16 cellular contexts compared by ENCODE assay signal in the genomic region with DNA sequence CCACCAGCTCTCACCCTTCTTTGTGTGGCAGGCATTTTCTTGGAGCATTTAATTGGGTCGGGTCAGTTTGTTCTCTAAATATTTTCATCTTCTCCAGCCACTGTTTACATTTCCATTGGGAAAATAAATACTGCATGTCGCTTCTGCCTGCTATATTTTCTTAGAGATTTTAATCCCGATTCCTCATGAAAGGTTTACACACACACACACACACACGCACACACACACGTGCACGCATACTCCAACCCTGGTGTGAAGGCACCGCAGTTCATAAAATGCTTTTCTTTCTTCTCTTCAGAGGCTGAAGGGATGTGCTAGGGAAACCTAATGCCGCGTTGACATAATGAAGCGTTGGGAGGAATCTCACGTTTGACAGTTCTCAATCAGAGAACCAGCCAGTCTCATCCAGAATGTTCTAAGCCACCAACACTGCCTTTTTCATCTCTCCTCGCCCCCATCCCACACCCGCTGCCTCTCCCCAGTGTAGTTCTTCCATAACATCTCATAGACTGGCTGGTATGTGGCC.
"Had no signal": no experiment of that assay in that cellular context is flagged by ENCODE, and none has a peak within 500 bp of the region (broad histone marks: within the 10 kb centered on the region; RNA-seq: fewer than 3 reads in every experiment).

No MANE protein-coding gene starts in this region.

- H3K9me3 Mint-ChIP-seq: natural killer cell treated with Interleukin-12 subunit alpha and Interleukin-12 subunit beta and Interleukin-15 and Interleukin-18, amount 100 ng/mL, for 72 hours had no signal

- ATAC-seq: gastroesophageal sphincter; natural killer cell treated with Interleukin-12 subunit alpha and Interleukin-12 subunit beta and Interleukin-15 and Interleukin-18, amount 100 ng/mL, for 72 hours; sciatic nerve had no signal

- H3K36me3 Mint-ChIP-seq: immature natural killer cell; natural killer cell treated with Interleukin-12 subunit alpha and Interleukin-12 subunit beta and Interleukin-15 and Interleukin-18, amount 100 ng/mL, for 72 hours had no signal

- H3K9me3 ChIP-seq: colonic mucosa, esophagus squamous epithelium, gastroesophageal sphincter, left ventricle myocardium inferior, neutrophil had no signal

- H3K4me1 Mint-ChIP-seq: immature natural killer cell had no signal

- DNase-seq: colonic mucosa; dermis blood vessel endothelial cell; esophagus squamous epithelium; foreskin fibroblast; immature natural killer cell; left ventricle myocardium inferior; mesenchymal stem cell; midbrain; stimulated activated CD4-positive, alpha-beta T cell treated with anti-CD3 and anti-CD28 coated beads, Interleukin-12 subunit alpha, Interleukin-12 subunit beta, amount 100 ng/mL, for 4 hours; stimulated activated naive CD4-positive, alpha-beta T cell treated with Interleukin-2 at 50 U/mL for 16 hours; trophoblast cell had no signal

- H3K27me3 ChIP-seq: colonic mucosa had no signal

- H3K4me3 Mint-ChIP-seq: immature natural killer cell; natural killer cell treated with Interleukin-12 subunit alpha and Interleukin-12 subunit beta and Interleukin-15 and Interleukin-18, amount 100 ng/mL, for 72 hours had no signal

- H3K4me1 ChIP-seq: colonic mucosa, esophagus squamous epithelium had no signal

- H3K27ac Mint-ChIP-seq: immature natural killer cell; natural killer cell treated with Interleukin-12 subunit alpha and Interleukin-12 subunit beta and Interleukin-15 and Interleukin-18, amount 100 ng/mL, for 72 hours had no signal

- H3K27ac ChIP-seq: colonic mucosa, esophagus squamous epithelium, gastroesophageal sphincter, neutrophil had no signal

- H3K36me3 ChIP-seq: colonic mucosa, esophagus squamous epithelium, gastroesophageal sphincter, left ventricle myocardium inferior, neutrophil had no signal

- H3K4me3 ChIP-seq: colonic mucosa, esophagus squamous epithelium, gastroesophageal sphincter, left ventricle myocardium inferior, lung had no signal
